ENCODE assay signal across 1 cellular context in genomic region chr7:80722596-80723141, GRCh38.
A peak's percentile ranks its signal among the peaks of the same experiment; 100 is the strongest.
TF ChIP-seq lines count a peak whose summit lies in the region.

No MANE protein-coding gene starts in this region.

TF ChIP-seq in A549, 52 proteins besides CTCF, POLR2A, EP300 and RAD21 (continued from another document):
- no peak for TF ChIP-seq REST (IDR thresholded peaks at IDR 0.05)
- no peak for TF ChIP-seq NFE2L2 (conservative IDR thresholded peaks at IDR 0.05; ENCODE audit: low read length)
- no peak for TF ChIP-seq CBX2 (IDR thresholded peaks at IDR 0.05; ENCODE audit: borderline replicate concordance, low read depth)
- TF ChIP-seq TP53 (CRISPR knock-in tag; IDR thresholded peaks at IDR 0.05) = no peak
- peak; percentile 88 for TF ChIP-seq MAX (IDR thresholded peaks at IDR 0.05)
- peak; percentile 57; the same call in 2 of the 3 replicates for TF ChIP-seq SMC3 (IDR thresholded peaks at IDR 0.05)
- TF ChIP-seq JUNB (IDR thresholded peaks at IDR 0.05) = peak; percentile 100
- TF ChIP-seq MYC (IDR thresholded peaks at IDR 0.05; ENCODE audit: borderline replicate concordance, low read length) = no peak
- TF ChIP-seq MAZ (IDR thresholded peaks at IDR 0.05; ENCODE audit: borderline replicate concordance, low read depth, low read length) = no peak
- TF ChIP-seq CEBPB (IDR thresholded peaks at IDR 0.05) = peak; percentile 98 to 100
- no peak for TF ChIP-seq PHF8 (IDR thresholded peaks at IDR 0.05; ENCODE audit: borderline replicate concordance, low read depth)
- no peak for TF ChIP-seq HMGXB4 (CRISPR knock-in tag; IDR thresholded peaks at IDR 0.05; ENCODE audit: borderline replicate concordance)
- no peak for TF ChIP-seq HOXB5 (CRISPR knock-in tag; IDR thresholded peaks at IDR 0.05)
- no peak for TF ChIP-seq FOXS1 (CRISPR knock-in tag; IDR thresholded peaks at IDR 0.05)
- TF ChIP-seq HOXB13 (CRISPR knock-in tag; IDR thresholded peaks at IDR 0.05; ENCODE audit: low read depth) = no peak; the same call in 1 of the 2 replicates
- TF ChIP-seq MAFK (IDR thresholded peaks at IDR 0.05; ENCODE audit: partially characterized antibody) = peak; percentile 74
- peak; percentile 22; the same call in 1 of the 2 replicates for TF ChIP-seq ATOH8 (CRISPR knock-in tag; IDR thresholded peaks at IDR 0.05; ENCODE audit: low read depth)
- peak; percentile 99 for TF ChIP-seq FOSL2 (IDR thresholded peaks at IDR 0.05)
- peak; percentile 98 for TF ChIP-seq FOSL2 (CRISPR knock-in tag; IDR thresholded peaks at IDR 0.05)
- no peak for TF ChIP-seq ELK1 (IDR thresholded peaks at IDR 0.05; ENCODE audit: low read depth, low read length)
